27 cellular contexts compared by ENCODE assay signal in genomic region chr6:43283905-43284304, GRCh38. TPM values are rescaled to one million over a fixed set of nuclear protein-coding genes. Genes with fewer than 3 reads are reported as not detected.
A peak's percentile ranks its signal among the peaks of the same experiment; 100 is the strongest.
DNase-seq lines count a peak whose midpoint lies in the region; ATAC-seq and TF ChIP-seq lines count a peak whose summit lies in the region.
"Had no signal": no experiment of that assay in that cellular context is flagged by ENCODE, and none has a peak within 500 bp of the region (broad histone marks: within the 10 kb centered on the region; RNA-seq: fewer than 3 reads in every experiment).

No MANE protein-coding gene starts in this region.

- H3K4me1 Mint-ChIP-seq in activated CD4-positive, alpha-beta T cell treated with anti-CD3 and anti-CD28 coated beads, Interleukin-2, amount 10 ng/mL, durations not matched to agents 7 days and 5 days, result peaks cover 1% of the 10 kb centered on the region

- no peaks in the 10 kb centered on the region for H3K9me3 Mint-ChIP-seq in activated CD4-positive, alpha-beta T cell treated with anti-CD3 and anti-CD28 coated beads, Interleukin-2, amount 10 ng/mL, durations not matched to agents 7 days and 5 days
- H3K9me3 Mint-ChIP-seq: CD4-positive, alpha-beta memory T cell had no signal

- ATAC-seq in esophagus mucosa, result peak; percentile 40
- ATAC-seq in GM21619 (IDR thresholded peaks at IDR 0.05; ENCODE audit: unreplicated experiment), result no peak
- ATAC-seq: GM12878 had no signal

- POLR2A ChIA-PET in RWPE1 (lab: Yijun Ruan, JAX; ENCODE audit: low non-redundant PET), result no interaction called here
- POLR2A ChIA-PET in activated CD4-positive, alpha-beta T cell treated with anti-CD3 and anti-CD28 coated beads, Interleukin-2, amount 10 ng/mL, durations not matched to agents 7 days and 5 days (lab: Charles Lee), result no interaction called here

- no peak overlapping the region for H3K27ac ChIP-seq in RWPE1
- H3K27ac ChIP-seq: 22Rv1, BLaER1, HL-60 had no signal

- H3K27me3 Mint-ChIP-seq in activated CD4-positive, alpha-beta T cell treated with anti-CD3 and anti-CD28 coated beads, Interleukin-2, amount 10 ng/mL, durations not matched to agents 7 days and 5 days, result peaks cover 34% of the 10 kb centered on the region

- TF ChIP-seq CTCF in GM20000 (IDR thresholded peaks at IDR 0.05; ENCODE audit: extremely low read depth, missing control alignments) (no peak), RWPE1 (conservative IDR thresholded peaks at IDR 0.05; ENCODE audit: low read depth) (no peak)

- H3K4me3 Mint-ChIP-seq in activated CD4-positive, alpha-beta T cell treated with anti-CD3 and anti-CD28 coated beads, Interleukin-2, amount 10 ng/mL, durations not matched to agents 7 days and 5 days, result no peak overlapping the region
- H3K4me3 Mint-ChIP-seq: CD4-positive, alpha-beta memory T cell had no signal

- CTCF ChIA-PET in RWPE1 (lab: Yijun Ruan, JAX), result no interaction called here
- CTCF ChIA-PET in activated CD4-positive, alpha-beta T cell treated with anti-CD3 and anti-CD28 coated beads, Interleukin-2, amount 10 ng/mL, durations not matched to agents 7 days and 5 days (lab: Charles Lee), result no interaction called here

- intact Hi-C loops in posterior vena cava (cut with DNase I), result no loop called here

- no peaks in the 10 kb centered on the region for H3K36me3 Mint-ChIP-seq in activated CD4-positive, alpha-beta T cell treated with anti-CD3 and anti-CD28 coated beads, Interleukin-2, amount 10 ng/mL, durations not matched to agents 7 days and 5 days (ENCODE audit: low read depth)
- H3K36me3 Mint-ChIP-seq: CD4-positive, alpha-beta memory T cell had no signal

- H3K27ac Mint-ChIP-seq in activated CD4-positive, alpha-beta T cell treated with anti-CD3 and anti-CD28 coated beads, Interleukin-2, amount 10 ng/mL, durations not matched to agents 7 days and 5 days, result no peak overlapping the region
- H3K27ac Mint-ChIP-seq: CD4-positive, alpha-beta memory T cell had no signal

- DNase-seq in DMS 273 (lab: John Stamatoyannopoulos, UW; ENCODE audit: unreplicated experiment) (peak; percentile 36), DMS 273 treated with DMSO at 0.1 percent for 48 hours (lab: John Stamatoyannopoulos, UW) (no peak), GM20000 (ENCODE audit: low spot score) (peak; percentile 32), RWPE1 (ENCODE audit: low spot score) (peak; percentile 48), posterior vena cava (ENCODE audit: low spot score) (no peak)
- no peak for DNase-seq in activated CD4-positive, alpha-beta T cell treated with anti-CD3 and anti-CD28 coated beads, Interleukin-2, amount 10 ng/mL, durations not matched to agents 7 days and 5 days
- DNase-seq: ACHN; Calu3; CD4-positive, alpha-beta memory T cell; DMS79; KBM-7; NCI-H1092; NCI-H1436; NCI-H187 treated with DMSO at 0.1 percent for 48 hours; NCI-H510A treated with DMSO at 0.1 percent for 48 hours; NCI-H82; OCI-M1; SIG-M5; SK-N-SH had no signal

RNA-seq across cellular contexts. Expression of gene SLC22A7, which starts 14.2 kb away (rescaled TPM):
- not detected for total RNA-seq in esophagus mucosa
- not detected for total RNA-seq in posterior vena cava
- not detected for total RNA-seq in activated CD4-positive, alpha-beta T cell treated with anti-CD3 and anti-CD28 coated beads, Interleukin-2, amount 10 ng/mL, durations not matched to agents 7 days and 5 days
- total RNA-seq: Calu3; CD4-positive, alpha-beta memory T cell; HT-29; RPMI7951 had no signal

RNA-seq across cellular contexts. Expression of gene CRIP3, which starts 24.7 kb away (rescaled TPM):
- total RNA-seq in esophagus mucosa, result 0.28 TPM
- 1 to 10 TPM in 1 of 2 donors, under 1 TPM in 1; 1.00 to 1.4 TPM for total RNA-seq in posterior vena cava
- under 1 TPM in 1 of 2 experiments, not detected in 1; 0.67 TPM for total RNA-seq in activated CD4-positive, alpha-beta T cell treated with anti-CD3 and anti-CD28 coated beads, Interleukin-2, amount 10 ng/mL, durations not matched to agents 7 days and 5 days
- total RNA-seq: HT-29, RPMI7951 had no signal

RNA-seq across cellular contexts. Expression of gene TTBK1, which starts 40.6 kb away (rescaled TPM):
- not detected for total RNA-seq in esophagus mucosa
- under 1 TPM; 0.09 to 0.14 TPM for total RNA-seq in posterior vena cava
- under 1 TPM; 0.07 to 0.12 TPM for total RNA-seq in activated CD4-positive, alpha-beta T cell treated with anti-CD3 and anti-CD28 coated beads, Interleukin-2, amount 10 ng/mL, durations not matched to agents 7 days and 5 days
- total RNA-seq: GM12878, RPMI7951 had no signal

RNA-seq across cellular contexts. Expression of gene DNPH1, which starts 54.6 kb away (rescaled TPM):
- 40.2 TPM for total RNA-seq in esophagus mucosa
- 10 to 100 TPM; 24.5 to 42.5 TPM for total RNA-seq in posterior vena cava
- total RNA-seq in activated CD4-positive, alpha-beta T cell treated with anti-CD3 and anti-CD28 coated beads, Interleukin-2, amount 10 ng/mL, durations not matched to agents 7 days and 5 days, result 10 to 100 TPM; 36.7 to 48.6 TPM

Comparison
In these comparisons a context has a peak if more than half of its experiments do, and no peak if none do; other contexts are left out.
1. DNase-seq: peak in DMS 273 (single experiment), GM20000 (single experiment) and RWPE1 (single experiment); none in DMS 273 treated with DMSO at 0.1 percent for 48 hours (single experiment), posterior vena cava (single experiment) and activated CD4-positive, alpha-beta T cell treated with anti-CD3 and anti-CD28 coated beads, Interleukin-2, amount 10 ng/mL, durations not matched to agents 7 days and 5 days (single experiment).